Comparison of ENCODE assay signal across 8 cellular contexts in genomic region chr4:1793496-1793840, GRCh38. TPM values are rescaled to one million over a fixed set of nuclear protein-coding genes. Genes with fewer than 3 reads are reported as not detected.
DNase-seq lines count a peak whose midpoint lies in the region; ATAC-seq and TF ChIP-seq lines count a peak whose summit lies in the region.

No MANE protein-coding gene starts in this region.

- H3K27me3 ChIP-seq in HCT116 (ENCODE audit: insufficient read depth, low read length) (no peaks in the 10 kb centered on the region), psoas muscle (ENCODE audit: insufficient read depth in 3 of 3, low read length in 2 of 3) (peaks cover 0 to 53% (median 27%) of the 10 kb centered on the region in 3 donors)

- no peaks in the 10 kb centered on the region for H3K9me3 ChIP-seq in HCT116 (ENCODE audit: control insufficient read depth in 1 of 2, insufficient read depth in 1 of 2, low read depth in 1 of 2, low read length in 2 of 2)
- H3K9me3 ChIP-seq in psoas muscle = no peaks in the 10 kb centered on the region

- no peaks in the 10 kb centered on the region for H4K20me1 ChIP-seq in HCT116 (ENCODE audit: insufficient read depth)

- CTCF ChIA-PET in HCT116 (lab: Charles Lee) = interaction anchor here (1.4 to 2.0 kb wide), 2 partner anchors 26 to 45 kb away, joined by 4 to 7 read pairs; no protein-coding TSS in a partner anchor

- H2AFZ ChIP-seq in HCT116 (ENCODE audit: low read depth, low read length, poor library complexity, severe bottlenecking) = no peak overlapping the region

- peak overlapping the region; percentile 61 for H3K9ac ChIP-seq in HCT116 (ENCODE audit: low read length)

- H3K4me2 ChIP-seq in HCT116 (ENCODE audit: low read length) = peak overlapping the region; percentile 98

- no TSS peak for BruUV-seq in HCT116 (replicated peaks; lab: Mats Ljungman, UMichigan)

- ATAC-seq in HCT116 (peak; percentile 51), psoas muscle (no peak), HG03108 (IDR thresholded peaks at IDR 0.05; ENCODE audit: unreplicated experiment) (no peak), GM18502 (IDR thresholded peaks at IDR 0.05; ENCODE audit: poor library complexity, unreplicated experiment) (no peak), HG02623 (IDR thresholded peaks at IDR 0.05; ENCODE audit: unreplicated experiment) (no peak)

- POLR2A ChIA-PET in HCT116 (lab: Charles Lee) = interaction anchor here (0.9 kb wide), 1 partner anchor 16 kb away, joined by 3 read pairs; no protein-coding TSS in a partner anchor

- TF ChIP-seq RAD21 in HCT116 (IDR thresholded peaks at IDR 0.05; ENCODE audit: low read depth) = no peak

- RAD21 ChIA-PET in HCT116 (lab: Charles Lee; ENCODE audit: low non-redundant PET in 1 of 2, low total read pairs in 2 of 2, uncharacterized antibody in 2 of 2, unreplicated experiment in 2 of 2) = no interaction called here

- H3K4me3 ChIP-seq in HCT116 (replicated peaks in 1 of 2; ENCODE audit: low read depth in 1 of 2, low read length in 2 of 2) (peak overlapping the region; percentile 61 to 80), psoas muscle (peak overlapping the region; percentile 60)

- 0 out of 4 replicates have a peak, but pooled peaks cover 0 to 4% of the 10 kb centered on the region in 2 experiments for H3K36me3 ChIP-seq in HCT116 (ENCODE audit: control insufficient read depth in 1 of 2, insufficient read depth in 2 of 2, low read length in 2 of 2)
- no peaks in the 10 kb centered on the region for H3K36me3 ChIP-seq in psoas muscle (ENCODE audit: insufficient read depth in 1 of 2, low read depth in 1 of 2)

- WGBS in psoas muscle, 3 donors = 0 to 1% (median 0%) methylated on average over 4 to 42 of the region's 44 CpGs

- intact Hi-C loops in HCT116 (cut with micrococcal nuclease) = no loop called here
- intact Hi-C loops in psoas muscle (cut with DNase I) = no loop called here

- H3K79me2 ChIP-seq in HCT116 (ENCODE audit: insufficient read depth, low read length) = peaks cover 15% of the 10 kb centered on the region; the same call in 1 of the 2 replicates

- peak; percentile 70 for DNase-seq in AG20443 (ENCODE audit: low spot score)
- no peak for DNase-seq in HCT116 (ENCODE audit: low read depth, low spot score)
- DNase-seq in activated CD4-positive, alpha-beta T cell treated with anti-CD3 and anti-CD28 coated beads for 4 hours = peak; percentile 31
- DNase-seq in erythroblast (lab: John Stamatoyannopoulos, UW) = peak; percentile 64 to 68
- no peak for DNase-seq in psoas muscle

- TF ChIP-seq POLR2A in HCT116 (IDR thresholded peaks at IDR 0.05; ENCODE audit: borderline replicate concordance, extremely low read depth, insufficient read depth, insufficient read length) (no peak), erythroblast (IDR thresholded peaks at IDR 0.05; ENCODE audit: low read length) (no peak)

- TF ChIP-seq CTCF in HCT116 (IDR thresholded peaks at IDR 0.05 in 2 of 3, conservative IDR thresholded peaks at IDR 0.05 in 1 of 3; ENCODE audit: borderline replicate concordance in 1 of 3, insufficient read depth in 1 of 3, low read depth in 2 of 3, low read length in 2 of 3) (no peak), psoas muscle (IDR thresholded peaks at IDR 0.05) (no peak)

- H3K9me2 ChIP-seq in HCT116 (ENCODE audit: insufficient read depth) = no peaks in the 10 kb centered on the region

- H3K27ac ChIP-seq in HCT116 (ENCODE audit: low read depth, low read length) (peak overlapping the region; percentile 79; the same call in 1 of the 2 replicates), psoas muscle (no peak overlapping the region)

- H3K4me1 ChIP-seq in HCT116 (ENCODE audit: control insufficient read depth in 1 of 2, insufficient read depth in 2 of 2, low read length in 2 of 2) (peaks cover 6 to 21% of the 10 kb centered on the region in 2 experiments; a peak in 3 of 4 replicates), psoas muscle (peaks cover 11% of the 10 kb centered on the region)

TF ChIP-seq in HCT116, 20 proteins besides CTCF, POLR2A, EP300 and RAD21:
- TF ChIP-seq YY1 (IDR thresholded peaks at IDR 0.05; ENCODE audit: extremely low read depth, insufficient replicate concordance, low read depth, low read length) (no peak), SRF (IDR thresholded peaks at IDR 0.05; ENCODE audit: low read depth) (no peak), JUND (IDR thresholded peaks at IDR 0.05) (no peak), EZH2 (IDR thresholded peaks at IDR 0.05) (no peak), EGR1 (IDR thresholded peaks at IDR 0.05; ENCODE audit: low read depth) (no peak), FOSL1 (IDR thresholded peaks at IDR 0.05; ENCODE audit: low read depth) (no peak), ATF3 (IDR thresholded peaks at IDR 0.05) (no peak), TCF7L2 (IDR thresholded peaks at IDR 0.05; ENCODE audit: borderline replicate concordance, extremely low read depth, insufficient read depth, insufficient read length) (no peak), CEBPB (IDR thresholded peaks at IDR 0.05; ENCODE audit: low read depth) (no peak), REST (IDR thresholded peaks at IDR 0.05; ENCODE audit: low read depth) (no peak), MAX (IDR thresholded peaks at IDR 0.05) (no peak), CBX3 (IDR thresholded peaks at IDR 0.05; ENCODE audit: low read depth) (no peak), POLR2AphosphoS5 (IDR thresholded peaks at IDR 0.05; ENCODE audit: low read depth, low read length) (no peak), ZFX (IDR thresholded peaks at IDR 0.05) (no peak), ZNF274 (IDR thresholded peaks at IDR 0.05; ENCODE audit: low read depth, low read length) (no peak), ELF1 (IDR thresholded peaks at IDR 0.05; ENCODE audit: borderline replicate concordance, low read depth) (no peak), EZH2phosphoT487 (IDR thresholded peaks at IDR 0.05; ENCODE audit: borderline replicate concordance) (no peak), SIN3A (IDR thresholded peaks at IDR 0.05; ENCODE audit: low read depth) (no peak), SP1 (IDR thresholded peaks at IDR 0.05; ENCODE audit: low read depth) (no peak)

RNA-seq across cellular contexts. Expression of gene FGFR3, which starts 0.4 kb away (rescaled TPM):
- total RNA-seq in HCT116 (2021; ENCODE audit: unreplicated experiment) (31.7 TPM), psoas muscle (1 to 10 TPM in 1 of 4 donors, under 1 TPM in 3; 0.17 to 1.1 (median 0.47) TPM)
- 18.3 and 19.1 TPM in 2 replicates for polyA plus RNA-seq in HCT116 (2012)
- polyA plus RNA-seq in psoas muscle = under 1 TPM; 0.29 to 0.57 (median 0.30) TPM

Comparison
In these comparisons a context has a peak if more than half of its experiments do, and no peak if none do; other contexts are left out.
1. DNase-seq: peak in AG20443 (single experiment), activated CD4-positive, alpha-beta T cell treated with anti-CD3 and anti-CD28 coated beads for 4 hours (2 of 2) and erythroblast (2 of 2); none in HCT116 (single experiment) and psoas muscle (0 of 2).
2. RNA of gene FGFR3, which starts 0.4 kb away (total RNA-seq): 31.7 TPM in HCT116 (single experiment); 0.17 to 1.1 TPM in psoas muscle; every median in the first group is over 10 times any median in the second.